In genomic region chrX:124455966-124456365, GRCh38 we compare ENCODE assay signal across 22 cellular contexts.
DNase-seq lines count a peak whose midpoint lies in the region; ATAC-seq, FAIRE-seq and TF ChIP-seq lines count a peak whose summit lies in the region.
"Had no signal": no experiment of that assay in that cellular context is flagged by ENCODE, and none has a peak within 500 bp of the region (broad histone marks: within the 10 kb centered on the region; RNA-seq: fewer than 3 reads in every experiment).

No MANE protein-coding gene starts in this region.

- ATAC-seq in A549: no peak
- ATAC-seq: GM23338, HCT116, HepG2 had no signal

- no peaks in the 10 kb centered on the region for H3K36me3 Mint-ChIP-seq in nephron progenitor cell (ENCODE audit: low read depth)
- H3K36me3 Mint-ChIP-seq: CD14-positive monocyte; CD4-positive, alpha-beta memory T cell; IgD-negative memory B cell had no signal

- no peak for TF ChIP-seq RAD21 in A549 (conservative IDR thresholded peaks at IDR 0.05 in 1 of 2, IDR thresholded peaks at IDR 0.05 in 1 of 2)

- no peak overlapping the region for H3K4me3 Mint-ChIP-seq in nephron progenitor cell
- H3K4me3 Mint-ChIP-seq: CD14-positive monocyte; CD4-positive, alpha-beta memory T cell; GM23338; HFFc6; IgD-negative memory B cell had no signal

- H3K9me2 ChIP-seq in hepatocyte (replicated peaks; ENCODE audit: insufficient read depth): no peaks in the 10 kb centered on the region

- no peaks in the 10 kb centered on the region for H3K9me3 Mint-ChIP-seq in nephron progenitor cell
- H3K9me3 Mint-ChIP-seq: CD4-positive, alpha-beta memory T cell; GM23338; HFFc6 had no signal

- H3K9ac ChIP-seq in SK-N-MC (ENCODE audit: insufficient read length): no peak overlapping the region
- H3K9ac ChIP-seq: BLaER1 had no signal

- no peaks in the 10 kb centered on the region for H3K36me3 ChIP-seq in SK-N-MC (ENCODE audit: insufficient read depth, low read length)
- no peaks in the 10 kb centered on the region for H3K36me3 ChIP-seq in hepatocyte (replicated peaks; ENCODE audit: insufficient read depth, low read depth)
- H3K36me3 ChIP-seq in small intestine (ENCODE audit: control insufficient read depth in 2 of 2, insufficient read depth in 2 of 2, low read length in 2 of 2): no peaks in the 10 kb centered on the region
- H3K36me3 ChIP-seq: BLaER1 had no signal

- H3K27me3 ChIP-seq in hepatocyte: no peaks in the 10 kb centered on the region
- H3K27me3 ChIP-seq in small intestine (ENCODE audit: control insufficient read depth in 2 of 2, insufficient read depth in 2 of 2, low read length in 2 of 2): no peaks in the 10 kb centered on the region

- H3K9me3 ChIP-seq in A549 (no peaks in the 10 kb centered on the region), SK-N-MC (ENCODE audit: low read depth, low read length) (no peaks in the 10 kb centered on the region), hepatocyte (ENCODE audit: low read depth) (no peaks in the 10 kb centered on the region), small intestine (ENCODE audit: control insufficient read depth, low read depth) (no peaks in the 10 kb centered on the region)
- H3K9me3 ChIP-seq: BLaER1 had no signal

- H3K4me1 Mint-ChIP-seq in nephron progenitor cell: no peaks in the 10 kb centered on the region
- H3K4me1 Mint-ChIP-seq: CD14-positive monocyte; CD4-positive, alpha-beta memory T cell; IgD-negative memory B cell had no signal

- CTCF ChIA-PET in A549 (lab: Yijun Ruan, JAX): no interaction called here

- TF ChIP-seq CTCF in A549 (IDR thresholded peaks at IDR 0.05) (no peak), hepatocyte (IDR thresholded peaks at IDR 0.05; ENCODE audit: poor library complexity) (no peak), nephron progenitor cell (IDR thresholded peaks at IDR 0.05) (no peak)

- TF ChIP-seq POLR2A in A549 (IDR thresholded peaks at IDR 0.05; ENCODE audit: low read length): no peak

- no peak for TF ChIP-seq EP300 in A549 (IDR thresholded peaks at IDR 0.05)

- H3K4me1 ChIP-seq in A549: no peaks in the 10 kb centered on the region
- H3K4me1 ChIP-seq in hepatocyte (ENCODE audit: insufficient read depth): no peaks in the 10 kb centered on the region
- H3K4me1 ChIP-seq in small intestine (ENCODE audit: control insufficient read depth in 2 of 2, insufficient read depth in 1 of 2, low read depth in 1 of 2, low read length in 1 of 2): no peaks in the 10 kb centered on the region
- H3K4me1 ChIP-seq: BLaER1 had no signal

- H3K4me2 ChIP-seq in A549 (no peak overlapping the region), hepatocyte (peak overlapping the region; percentile 8)
- H3K4me2 ChIP-seq: BLaER1, GM23338 had no signal

- 0% methylated on average over 1 of the region's 1 CpG for WGBS in A549 (ENCODE audit: missing lambda C conversion rate)
- 25% methylated on average over 1 of the region's 1 CpG for WGBS in hepatocyte (ENCODE audit: low lambda C conversion rate, missing lambda C conversion rate)
- 13 to 56% (median 20%) methylated on average over 1 of the region's 1 CpG for WGBS in small intestine, 3 donors

- POLR2A ChIA-PET in A549 (lab: Yijun Ruan, JAX): no interaction called here

- no peak for DNase-seq in A549 (ENCODE audit: low read depth in 1 of 2, low spot score in 1 of 2)
- DNase-seq in SK-N-MC (ENCODE audit: low read depth, low spot score): peak; percentile 39
- DNase-seq in hepatocyte (ENCODE audit: low spot score): no peak
- DNase-seq in small intestine: no peak
- no peak for DNase-seq in NCI-H2081 (lab: John Stamatoyannopoulos, UW)
- DNase-seq in activated gamma-delta T cell treated with Interleukin-2 at 50 U/mL for 16 hours: no peak
- DNase-seq in nephron progenitor cell: no peak
- DNase-seq: Calu3; CD4-positive, alpha-beta memory T cell; DMS53; HFFc6 had no signal

- H4K20me1 ChIP-seq in hepatocyte (ENCODE audit: insufficient read depth, poor library complexity, severe bottlenecking): no peaks in the 10 kb centered on the region
- H4K20me1 ChIP-seq: BLaER1 had no signal

- peak; percentile 56 for FAIRE-seq in A549 (lab: Jason Lieb, UNC)
- FAIRE-seq in small intestine (lab: Jason Lieb, UNC): peak; percentile 36
- FAIRE-seq: G401.6, GM12892, GM18507, H54, HepG2 had no signal

- no peak overlapping the region for H2AFZ ChIP-seq in hepatocyte
- H2AFZ ChIP-seq: GM23338 had no signal

- H3K79me2 ChIP-seq in hepatocyte: no peaks in the 10 kb centered on the region

- H3K27ac ChIP-seq in A549 (no peak overlapping the region), SK-N-MC (0 out of 2 replicates have a peak overlapping the region, but pooled peaks have one; percentile 25), hepatocyte (no peak overlapping the region), small intestine (ENCODE audit: low read depth in 1 of 2, low read length in 1 of 2) (no peak overlapping the region)
- H3K27ac ChIP-seq: 22Rv1, BLaER1 had no signal

- no peak overlapping the region for H3K4me3 ChIP-seq in A549
- H3K4me3 ChIP-seq in SK-N-MC: no peak overlapping the region
- no peak overlapping the region for H3K4me3 ChIP-seq in hepatocyte
- H3K4me3 ChIP-seq in small intestine (ENCODE audit: low read depth in 1 of 2, low read length in 2 of 2): no peak overlapping the region
- H3K4me3 ChIP-seq: BLaER1, GM23338 had no signal

- H3K27me3 Mint-ChIP-seq in nephron progenitor cell (ENCODE audit: low read depth, poor library complexity): no peaks in the 10 kb centered on the region
- H3K27me3 Mint-ChIP-seq: CD4-positive, alpha-beta memory T cell; IgD-negative memory B cell had no signal

- H3K27ac Mint-ChIP-seq in nephron progenitor cell: no peak overlapping the region
- H3K27ac Mint-ChIP-seq: CD14-positive monocyte; CD4-positive, alpha-beta memory T cell; GM23338; HFFc6; IgD-negative memory B cell had no signal

TF ChIP-seq in A549, 52 proteins besides CTCF, POLR2A, EP300 and RAD21:
- TF ChIP-seq BCL3 (IDR thresholded peaks at IDR 0.05): no peak
- no peak for TF ChIP-seq FOSL2 (IDR thresholded peaks at IDR 0.05)
- no peak for TF ChIP-seq FOSL2 (CRISPR knock-in tag; IDR thresholded peaks at IDR 0.05)
- TF ChIP-seq HOXB13 (CRISPR knock-in tag; IDR thresholded peaks at IDR 0.05; ENCODE audit: low read depth): no peak
- no peak for TF ChIP-seq POLR2AphosphoS2 (conservative IDR thresholded peaks at IDR 0.05; ENCODE audit: low read length)
- TF ChIP-seq KDM1A (IDR thresholded peaks at IDR 0.05; ENCODE audit: low read depth): no peak
- no peak for TF ChIP-seq MAFK (IDR thresholded peaks at IDR 0.05; ENCODE audit: partially characterized antibody)
- no peak for TF ChIP-seq PHF8 (IDR thresholded peaks at IDR 0.05; ENCODE audit: borderline replicate concordance, low read depth)
- no peak for TF ChIP-seq EHF (CRISPR knock-in tag; IDR thresholded peaks at IDR 0.05)
- no peak for TF ChIP-seq ZSCAN20 (CRISPR knock-in tag; IDR thresholded peaks at IDR 0.05)
- no peak for TF ChIP-seq NFE2L2 (conservative IDR thresholded peaks at IDR 0.05; ENCODE audit: low read length)
- no peak for TF ChIP-seq KDM5A (IDR thresholded peaks at IDR 0.05)
- TF ChIP-seq ZFP36 (IDR thresholded peaks at IDR 0.05; ENCODE audit: borderline replicate concordance, partially characterized antibody): no peak
- TF ChIP-seq USF2 (IDR thresholded peaks at IDR 0.05): no peak
- no peak for TF ChIP-seq SREBF2 (IDR thresholded peaks at IDR 0.05)
- no peak for TF ChIP-seq FOSB (CRISPR knock-in tag; IDR thresholded peaks at IDR 0.05)
TF ChIP-seq in A549: peak in this region for 0.
